ENCODE assay signal across 8 cellular contexts in the genomic region with DNA sequence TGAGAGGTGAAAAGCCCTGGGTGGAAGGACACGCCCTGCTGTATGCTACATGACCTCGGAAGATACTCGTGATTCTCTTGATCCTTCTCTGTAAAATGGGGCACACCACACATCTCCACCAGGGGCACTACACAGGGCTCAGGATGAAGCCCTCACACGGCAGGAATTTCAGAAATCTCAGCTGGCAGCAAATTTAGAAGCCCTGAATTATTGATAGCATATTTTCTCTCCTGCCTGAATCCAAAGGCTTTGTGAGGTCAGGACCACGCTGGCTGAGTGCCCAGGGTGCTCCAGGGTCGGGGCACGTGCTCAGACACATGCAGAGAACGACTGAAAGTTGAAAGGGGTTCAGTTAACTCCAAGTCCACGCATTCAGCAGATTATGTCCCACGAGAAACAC. TPM values are rescaled to one million over a fixed set of nuclear protein-coding genes. Genes with fewer than 3 reads are reported as not detected.
A peak's percentile ranks its signal among the peaks of the same experiment; 100 is the strongest.
DNase-seq lines count a peak whose midpoint lies in the region; ATAC-seq, FAIRE-seq and TF ChIP-seq lines count a peak whose summit lies in the region.

No MANE protein-coding gene starts in this region.

- H2AK5ac ChIP-seq in mesendoderm (ENCODE audit: low read length): no peak overlapping the region

- H3K27ac Mint-ChIP-seq in activated CD4-positive, alpha-beta T cell treated with anti-CD3 and anti-CD28 coated beads for 36 hours: peak overlapping the region; percentile 73

- TF ChIP-seq EP300 in suprapubic skin (IDR thresholded peaks at IDR 0.05): no peak

- no peak overlapping the region for H3K23ac ChIP-seq in mesendoderm (ENCODE audit: low read length)

- H3K4me1 Mint-ChIP-seq in activated CD4-positive, alpha-beta T cell treated with anti-CD3 and anti-CD28 coated beads for 36 hours: peaks cover 44% of the 10 kb centered on the region

- no peaks in the 10 kb centered on the region for H3K79me1 ChIP-seq in mesendoderm (ENCODE audit: low read length)

- H2BK5ac ChIP-seq in mesendoderm (ENCODE audit: low read length): no peak overlapping the region

- no peaks in the 10 kb centered on the region for H3K36me3 ChIP-seq in GM23248 (ENCODE audit: low read depth)
- H3K36me3 ChIP-seq in effector memory CD4-positive, alpha-beta T cell (ENCODE audit: control insufficient read depth, insufficient read depth, low read length): no peaks in the 10 kb centered on the region
- no peaks in the 10 kb centered on the region for H3K36me3 ChIP-seq in mesendoderm (ENCODE audit: control insufficient read depth, insufficient read depth, low read length)
- H3K36me3 ChIP-seq in suprapubic skin: no peaks in the 10 kb centered on the region

- no peaks in the 10 kb centered on the region for H3K9me3 Mint-ChIP-seq in activated CD4-positive, alpha-beta T cell treated with anti-CD3 and anti-CD28 coated beads for 36 hours (ENCODE audit: low read depth)

- peaks cover 38% of the 10 kb centered on the region for H3K4me1 ChIP-seq in GM23248 (ENCODE audit: insufficient read depth)
- peaks cover 20% of the 10 kb centered on the region for H3K4me1 ChIP-seq in effector memory CD4-positive, alpha-beta T cell (ENCODE audit: control insufficient read depth, insufficient read depth, low read length, poor library complexity, severe bottlenecking)
- H3K4me1 ChIP-seq in mesendoderm (ENCODE audit: control insufficient read depth, low read depth, low read length): no peaks in the 10 kb centered on the region
- peaks cover 24% of the 10 kb centered on the region for H3K4me1 ChIP-seq in suprapubic skin

- no peak for TF ChIP-seq POLR2A in suprapubic skin (IDR thresholded peaks at IDR 0.05)

- H3K36me3 Mint-ChIP-seq in activated CD4-positive, alpha-beta T cell treated with anti-CD3 and anti-CD28 coated beads for 36 hours (ENCODE audit: low read depth): no peaks in the 10 kb centered on the region

- H3K9me3 ChIP-seq in GM23248 (ENCODE audit: low read depth) (no peaks in the 10 kb centered on the region), suprapubic skin (no peaks in the 10 kb centered on the region)
- H3K9me3 ChIP-seq in effector memory CD4-positive, alpha-beta T cell (ENCODE audit: control insufficient read depth, low read length): no peaks in the 10 kb centered on the region

- H3K79me2 ChIP-seq in GM23248 (ENCODE audit: insufficient read depth) (no peaks in the 10 kb centered on the region), mesendoderm (ENCODE audit: control insufficient read depth, insufficient read depth, low read length) (no peaks in the 10 kb centered on the region)

- no peak overlapping the region for H3K56ac ChIP-seq in mesendoderm (ENCODE audit: low read length)

- 6% methylated on average over 10 of the region's 10 CpGs for WGBS in GM23248 (ENCODE audit: low coverage in 1 of 2, low lambda C conversion rate in 2 of 2, missing lambda C conversion rate in 2 of 2), 2 experiments
- no CpG with 5 or more reads among the region's 10 CpGs for WGBS in mesendoderm (ENCODE audit: extremely low coverage, insufficient coverage, low lambda C conversion rate)
- 13% methylated on average over 9 of the region's 10 CpGs for WGBS in suprapubic skin

- H3K27me3 ChIP-seq in GM23248 (replicated peaks; ENCODE audit: insufficient read depth) (no peaks in the 10 kb centered on the region), mesendoderm (ENCODE audit: insufficient read depth, low read length, poor library complexity) (no peaks in the 10 kb centered on the region), suprapubic skin (no peaks in the 10 kb centered on the region)
- no peaks in the 10 kb centered on the region for H3K27me3 ChIP-seq in effector memory CD4-positive, alpha-beta T cell (replicated peaks; ENCODE audit: control insufficient read depth, insufficient read depth, low read length, poor library complexity, severe bottlenecking)

- H3K27me3 Mint-ChIP-seq in activated CD4-positive, alpha-beta T cell treated with anti-CD3 and anti-CD28 coated beads for 36 hours: no peaks in the 10 kb centered on the region

- H3K4ac ChIP-seq in mesendoderm (ENCODE audit: low read depth, low read length): no peak overlapping the region

- no peak overlapping the region for H2BK15ac ChIP-seq in mesendoderm (replicated peaks; ENCODE audit: low read depth)

- in situ Hi-C loops in GM23248 (cut with MboI): loop anchor here (25.0 kb wide), 1 partner anchor 145 kb away; no protein-coding TSS in a partner anchor

- no peak overlapping the region for H4K5ac ChIP-seq in mesendoderm (ENCODE audit: low read length)

- no peak overlapping the region for H2BK120ac ChIP-seq in mesendoderm (ENCODE audit: low read depth, low read length)

- FAIRE-seq in D721Med (lab: Jason Lieb, UNC): peak; percentile 77

- H3K9ac ChIP-seq in GM23248 (peak overlapping the region; percentile 54), mesendoderm (ENCODE audit: low read length) (no peak overlapping the region)

- H4K20me1 ChIP-seq in GM23248 (ENCODE audit: insufficient read depth): no peaks in the 10 kb centered on the region

- no peak overlapping the region for H3K4me3 Mint-ChIP-seq in activated CD4-positive, alpha-beta T cell treated with anti-CD3 and anti-CD28 coated beads for 36 hours

- CTCF ChIA-PET in activated CD4-positive, alpha-beta T cell treated with anti-CD3 and anti-CD28 coated beads for 36 hours (lab: Charles Lee): interaction anchor here (1.0 to 6.7 kb wide), 3 partner anchors 10 to 387 kb away, joined by 3 to 49 read pairs (median 3); no protein-coding TSS in a partner anchor

- ATAC-seq in activated CD4-positive, alpha-beta T cell treated with anti-CD3 and anti-CD28 coated beads for 36 hours: peak; percentile 84

- peak overlapping the region; percentile 20; the same call in 1 of the 2 replicates for H3K4me3 ChIP-seq in GM23248
- no peak overlapping the region for H3K4me3 ChIP-seq in effector memory CD4-positive, alpha-beta T cell (ENCODE audit: insufficient read depth, low read depth, low read length, poor library complexity, severe bottlenecking)
- no peak overlapping the region for H3K4me3 ChIP-seq in mesendoderm (ENCODE audit: low read length)
- H3K4me3 ChIP-seq in suprapubic skin: no peak overlapping the region

- intact Hi-C loops in activated CD4-positive, alpha-beta T cell treated with anti-CD3 and anti-CD28 coated beads for 36 hours (cut with DNase I, micrococcal nuclease): loop anchor here in 1 of 2 experiments (1.0 kb wide), 1 partner anchor 152 kb away; no protein-coding TSS in a partner anchor

- H3K27ac ChIP-seq in GM23248: peak overlapping the region; percentile 81
- H3K27ac ChIP-seq in effector memory CD4-positive, alpha-beta T cell (ENCODE audit: insufficient read depth, low read length, poor library complexity, severe bottlenecking): no peak overlapping the region
- no peak overlapping the region for H3K27ac ChIP-seq in mesendoderm (ENCODE audit: low read depth, low read length)
- peak overlapping the region; percentile 80 for H3K27ac ChIP-seq in suprapubic skin

- TF ChIP-seq CTCF in D721Med (IDR thresholded peaks at IDR 0.05; ENCODE audit: insufficient read depth, missing control alignments) (no peak), suprapubic skin (IDR thresholded peaks at IDR 0.05) (peak; percentile 33 to 70)

- H2AFZ ChIP-seq in GM23248: peak overlapping the region; percentile 77

- DNase-seq in D721Med (ENCODE audit: insufficient read length, low spot score): no peak
- DNase-seq in GM23248: peak; percentile 89
- DNase-seq in NCI-H1105 (lab: John Stamatoyannopoulos, UW): peak; percentile 47
- peak; percentile 69 for DNase-seq in activated CD4-positive, alpha-beta T cell treated with anti-CD3 and anti-CD28 coated beads for 36 hours
- peak; percentile 21 to 41 (median 22) for DNase-seq in effector memory CD4-positive, alpha-beta T cell
- DNase-seq in mesendoderm: peak; percentile 76
- peak; percentile 80 to 85 for DNase-seq in suprapubic skin (ENCODE audit: low spot score in 2 of 2)
- no peak for DNase-seq in mesenteric fat pad (ENCODE audit: low spot score)

- H3K9me2 ChIP-seq in GM23248 (ENCODE audit: insufficient read depth): no peaks in the 10 kb centered on the region

- H3F3A ChIP-seq in GM23248 (ENCODE audit: insufficient read depth): peaks cover 28% of the 10 kb centered on the region

- no peak overlapping the region for H3K18ac ChIP-seq in mesendoderm (ENCODE audit: low read length)

- H3K4me2 ChIP-seq in GM23248 (ENCODE audit: unreplicated experiment): peak overlapping the region; percentile 65
- no peak overlapping the region for H3K4me2 ChIP-seq in mesendoderm (ENCODE audit: low read length)

- POLR2A ChIA-PET in activated CD4-positive, alpha-beta T cell treated with anti-CD3 and anti-CD28 coated beads for 36 hours (lab: Charles Lee): no interaction called here

- H4K8ac ChIP-seq in mesendoderm (ENCODE audit: low read depth, low read length): no peak overlapping the region

RNA-seq across cellular contexts. Expression of gene GALR1, which starts 42.1 kb away (rescaled TPM):
- not detected in 2 replicates for total RNA-seq in GM23248 (2014; rRNA removed; shearing (Covaris generic))
- polyA plus RNA-seq in GM23248 (2016; fragmentation: Nextera tagmentation; extraction: Ambion mirVana): not detected in 2 replicates
- total RNA-seq in activated CD4-positive, alpha-beta T cell treated with anti-CD3 and anti-CD28 coated beads for 36 hours: not detected
- 0.01 TPM for polyA plus RNA-seq in mesendoderm (2013, experiment 1 of 2)
- under 0.01 TPM for polyA plus RNA-seq in mesendoderm (2013, experiment 2 of 2)
- under 1 TPM in 2 of 4 donors, not detected in 2; 0.08 to 0.16 TPM for total RNA-seq in suprapubic skin
- 0.03 TPM for total RNA-seq in mesenteric fat pad

Comparison
In these comparisons a context has a peak if more than half of its experiments do, and no peak if none do; other contexts are left out.
1. DNase-seq: peak in GM23248 (single experiment), NCI-H1105 (single experiment), activated CD4-positive, alpha-beta T cell treated with anti-CD3 and anti-CD28 coated beads for 36 hours (single experiment), effector memory CD4-positive, alpha-beta T cell (3 of 3), mesendoderm (single experiment) and suprapubic skin (2 of 2); none in D721Med (single experiment) and mesenteric fat pad (single experiment).
2. H3K27ac ChIP-seq: peak in GM23248 (single experiment) and suprapubic skin (single experiment); none in effector memory CD4-positive, alpha-beta T cell (single experiment) and mesendoderm (single experiment).